ENCODE assay signal across 23 cellular contexts in genomic region chr5:165757756-165758155, GRCh38.
A peak's percentile ranks its signal among the peaks of the same experiment; 100 is the strongest.
DNase-seq lines count a peak whose midpoint lies in the region; ATAC-seq and TF ChIP-seq lines count a peak whose summit lies in the region.
"Had no signal": no experiment of that assay in that cellular context is flagged by ENCODE, and none has a peak within 500 bp of the region (broad histone marks: within the 10 kb centered on the region; RNA-seq: fewer than 3 reads in every experiment).

No MANE protein-coding gene starts in this region.

- intact Hi-C loops in upper lobe of right lung (cut with DNase I), result no loop called here

- no peak overlapping the region for H3K4me3 Mint-ChIP-seq in GM23338
- no peak overlapping the region for H3K4me3 Mint-ChIP-seq in endodermal cell
- no peak overlapping the region for H3K4me3 Mint-ChIP-seq in nephron progenitor cell
- H3K4me3 Mint-ChIP-seq: CD4-positive, alpha-beta memory T cell; HFFc6 had no signal

- 65 to 73% methylated on average over 2 to 3 of the region's 3 CpGs for WGBS in endodermal cell (ENCODE audit: insufficient coverage in 1 of 2, insufficient read length in 1 of 2), 2 experiments

- H3K27ac ChIP-seq in GM23338 (ENCODE audit: low read depth) (no peak overlapping the region), endodermal cell (ENCODE audit: low read depth, low read length) (no peak overlapping the region), upper lobe of right lung (no peak overlapping the region)
- H3K27ac ChIP-seq: A549, BLaER1, RWPE1 had no signal

- H2AFZ ChIP-seq in GM23338, result 0 out of 2 replicates have a peak overlapping the region, but pooled peaks have one; percentile 4

- no peak overlapping the region for H3K9ac ChIP-seq in endodermal cell (ENCODE audit: extremely low read depth, low read length, poor library complexity, severe bottlenecking)
- H3K9ac ChIP-seq: BLaER1, SK-N-SH had no signal

- H3K27me3 ChIP-seq in GM23338 (ENCODE audit: insufficient read depth), result no peaks in the 10 kb centered on the region
- H3K27me3 ChIP-seq in endodermal cell (ENCODE audit: control insufficient read depth, insufficient read depth, low read length, poor library complexity, severe bottlenecking), result no peaks in the 10 kb centered on the region
- H3K27me3 ChIP-seq in upper lobe of right lung, result no peaks in the 10 kb centered on the region
- H3K27me3 ChIP-seq: BLaER1 had no signal

- H3K4me2 ChIP-seq in GM23338, result 0 out of 2 replicates have a peak overlapping the region, but pooled peaks have one; percentile 17
- H3K4me2 ChIP-seq: A549, BLaER1, SK-N-SH had no signal

- H3K36me3 Mint-ChIP-seq in GM23338 (ENCODE audit: low read depth) (peaks cover 4% of the 10 kb centered on the region; the same call in 2 of the 3 replicates), endodermal cell (ENCODE audit: low read depth) (no peaks in the 10 kb centered on the region), nephron progenitor cell (ENCODE audit: low read depth) (no peaks in the 10 kb centered on the region)
- H3K36me3 Mint-ChIP-seq: CD4-positive, alpha-beta memory T cell had no signal

- ATAC-seq in GM23338, result peak; percentile 59
- ATAC-seq in upper lobe of right lung, result no peak
- ATAC-seq in GM18520 (IDR thresholded peaks at IDR 0.05; ENCODE audit: unreplicated experiment), result no peak
- no peak for ATAC-seq in HG03457 (IDR thresholded peaks at IDR 0.05; ENCODE audit: unreplicated experiment)
- ATAC-seq: A549 had no signal

- H3K4me3 ChIP-seq in GM23338 (no peak overlapping the region), endodermal cell (ENCODE audit: low read length) (no peak overlapping the region), upper lobe of right lung (no peak overlapping the region)
- H3K4me3 ChIP-seq: A549, BLaER1 had no signal

- H3K27ac Mint-ChIP-seq in GM23338 (no peak overlapping the region), endodermal cell (peak overlapping the region; percentile 2), nephron progenitor cell (peak overlapping the region; percentile 75)
- H3K27ac Mint-ChIP-seq: CD4-positive, alpha-beta memory T cell; HFFc6 had no signal

- H3K9me2 ChIP-seq in GM23338 (ENCODE audit: insufficient read depth), result no peaks in the 10 kb centered on the region
- H3K9me2 ChIP-seq: SK-N-SH had no signal

- H3K79me2 ChIP-seq in GM23338 (replicated peaks; ENCODE audit: insufficient read depth), result no peaks in the 10 kb centered on the region

- H3K36me3 ChIP-seq in GM23338 (ENCODE audit: insufficient read depth) (no peaks in the 10 kb centered on the region), endodermal cell (ENCODE audit: control insufficient read depth, insufficient read depth, low read length) (no peaks in the 10 kb centered on the region), upper lobe of right lung (no peaks in the 10 kb centered on the region)
- H3K36me3 ChIP-seq: BLaER1 had no signal

- H3K9me3 ChIP-seq in endodermal cell (ENCODE audit: control insufficient read depth, low read length), result no peaks in the 10 kb centered on the region
- no peaks in the 10 kb centered on the region for H3K9me3 ChIP-seq in upper lobe of right lung
- H3K9me3 ChIP-seq: A549, BLaER1, Caco-2, SK-N-SH had no signal

- TF ChIP-seq CTCF in GM23338 (conservative IDR thresholded peaks at IDR 0.05; ENCODE audit: low read depth in 2 of 2), result no peak
- no peak for TF ChIP-seq CTCF in endodermal cell (conservative IDR thresholded peaks at IDR 0.05)
- no peak for TF ChIP-seq CTCF in nephron progenitor cell (IDR thresholded peaks at IDR 0.05)
- TF ChIP-seq CTCF in upper lobe of right lung (IDR thresholded peaks at IDR 0.05), result no peak

- H3F3A ChIP-seq in GM23338 (replicated peaks; ENCODE audit: low read depth), result no peaks in the 10 kb centered on the region

- H3K27me3 Mint-ChIP-seq in GM23338 (ENCODE audit: insufficient read depth, low read depth, poor library complexity) (no peaks in the 10 kb centered on the region), endodermal cell (ENCODE audit: insufficient read depth) (no peaks in the 10 kb centered on the region), nephron progenitor cell (ENCODE audit: low read depth, poor library complexity) (no peaks in the 10 kb centered on the region)
- H3K27me3 Mint-ChIP-seq: CD4-positive, alpha-beta memory T cell had no signal

- H3K4me1 ChIP-seq in GM23338 (ENCODE audit: insufficient read depth) (peaks cover 6% of the 10 kb centered on the region; the same call in 1 of the 2 replicates), endodermal cell (ENCODE audit: control insufficient read depth, insufficient read depth, low read length) (peaks cover 7% of the 10 kb centered on the region), upper lobe of right lung (no peaks in the 10 kb centered on the region)
- H3K4me1 ChIP-seq: A549, BLaER1, Caco-2 had no signal

- H3K9me3 Mint-ChIP-seq in GM23338 (peaks cover 3% of the 10 kb centered on the region; the same call in 1 of the 3 replicates), endodermal cell (no peaks in the 10 kb centered on the region), nephron progenitor cell (no peaks in the 10 kb centered on the region)

- DNase-seq in GM23338 (ENCODE audit: low spot score) (peak; percentile 34), endodermal cell (no peak), nephron progenitor cell (no peak), GM19240 (ENCODE audit: insufficient read length, low spot score) (no peak), upper lobe of right lung (no peak)
- DNase-seq: Caco-2; CD4-positive, alpha-beta memory T cell; H7; HFFc6; KG1; NCI-H1105; NCI-H2081; NCI-H2171; NCI-H345; NCI-H774; NK-92 treated with Interleukin-12 subunit alpha and Interleukin-12 subunit beta, amount 100 ng/mL, for 24 hours; SHP77 treated with DMSO at 0.1 percent for 48 hours; SK-N-SH had no signal

- H3K4me1 Mint-ChIP-seq in GM23338 (peaks cover 7% of the 10 kb centered on the region), endodermal cell (peaks cover 14% of the 10 kb centered on the region), nephron progenitor cell (peaks cover 7% of the 10 kb centered on the region)
- H3K4me1 Mint-ChIP-seq: CD4-positive, alpha-beta memory T cell had no signal

- H4K20me1 ChIP-seq in GM23338 (replicated peaks; ENCODE audit: insufficient read depth), result no peaks in the 10 kb centered on the region
- H4K20me1 ChIP-seq: BLaER1 had no signal

TF ChIP-seq in GM23338, 12 proteins besides CTCF, POLR2A, EP300 and RAD21 (continues in another document):
- TF ChIP-seq, protein P1, sequence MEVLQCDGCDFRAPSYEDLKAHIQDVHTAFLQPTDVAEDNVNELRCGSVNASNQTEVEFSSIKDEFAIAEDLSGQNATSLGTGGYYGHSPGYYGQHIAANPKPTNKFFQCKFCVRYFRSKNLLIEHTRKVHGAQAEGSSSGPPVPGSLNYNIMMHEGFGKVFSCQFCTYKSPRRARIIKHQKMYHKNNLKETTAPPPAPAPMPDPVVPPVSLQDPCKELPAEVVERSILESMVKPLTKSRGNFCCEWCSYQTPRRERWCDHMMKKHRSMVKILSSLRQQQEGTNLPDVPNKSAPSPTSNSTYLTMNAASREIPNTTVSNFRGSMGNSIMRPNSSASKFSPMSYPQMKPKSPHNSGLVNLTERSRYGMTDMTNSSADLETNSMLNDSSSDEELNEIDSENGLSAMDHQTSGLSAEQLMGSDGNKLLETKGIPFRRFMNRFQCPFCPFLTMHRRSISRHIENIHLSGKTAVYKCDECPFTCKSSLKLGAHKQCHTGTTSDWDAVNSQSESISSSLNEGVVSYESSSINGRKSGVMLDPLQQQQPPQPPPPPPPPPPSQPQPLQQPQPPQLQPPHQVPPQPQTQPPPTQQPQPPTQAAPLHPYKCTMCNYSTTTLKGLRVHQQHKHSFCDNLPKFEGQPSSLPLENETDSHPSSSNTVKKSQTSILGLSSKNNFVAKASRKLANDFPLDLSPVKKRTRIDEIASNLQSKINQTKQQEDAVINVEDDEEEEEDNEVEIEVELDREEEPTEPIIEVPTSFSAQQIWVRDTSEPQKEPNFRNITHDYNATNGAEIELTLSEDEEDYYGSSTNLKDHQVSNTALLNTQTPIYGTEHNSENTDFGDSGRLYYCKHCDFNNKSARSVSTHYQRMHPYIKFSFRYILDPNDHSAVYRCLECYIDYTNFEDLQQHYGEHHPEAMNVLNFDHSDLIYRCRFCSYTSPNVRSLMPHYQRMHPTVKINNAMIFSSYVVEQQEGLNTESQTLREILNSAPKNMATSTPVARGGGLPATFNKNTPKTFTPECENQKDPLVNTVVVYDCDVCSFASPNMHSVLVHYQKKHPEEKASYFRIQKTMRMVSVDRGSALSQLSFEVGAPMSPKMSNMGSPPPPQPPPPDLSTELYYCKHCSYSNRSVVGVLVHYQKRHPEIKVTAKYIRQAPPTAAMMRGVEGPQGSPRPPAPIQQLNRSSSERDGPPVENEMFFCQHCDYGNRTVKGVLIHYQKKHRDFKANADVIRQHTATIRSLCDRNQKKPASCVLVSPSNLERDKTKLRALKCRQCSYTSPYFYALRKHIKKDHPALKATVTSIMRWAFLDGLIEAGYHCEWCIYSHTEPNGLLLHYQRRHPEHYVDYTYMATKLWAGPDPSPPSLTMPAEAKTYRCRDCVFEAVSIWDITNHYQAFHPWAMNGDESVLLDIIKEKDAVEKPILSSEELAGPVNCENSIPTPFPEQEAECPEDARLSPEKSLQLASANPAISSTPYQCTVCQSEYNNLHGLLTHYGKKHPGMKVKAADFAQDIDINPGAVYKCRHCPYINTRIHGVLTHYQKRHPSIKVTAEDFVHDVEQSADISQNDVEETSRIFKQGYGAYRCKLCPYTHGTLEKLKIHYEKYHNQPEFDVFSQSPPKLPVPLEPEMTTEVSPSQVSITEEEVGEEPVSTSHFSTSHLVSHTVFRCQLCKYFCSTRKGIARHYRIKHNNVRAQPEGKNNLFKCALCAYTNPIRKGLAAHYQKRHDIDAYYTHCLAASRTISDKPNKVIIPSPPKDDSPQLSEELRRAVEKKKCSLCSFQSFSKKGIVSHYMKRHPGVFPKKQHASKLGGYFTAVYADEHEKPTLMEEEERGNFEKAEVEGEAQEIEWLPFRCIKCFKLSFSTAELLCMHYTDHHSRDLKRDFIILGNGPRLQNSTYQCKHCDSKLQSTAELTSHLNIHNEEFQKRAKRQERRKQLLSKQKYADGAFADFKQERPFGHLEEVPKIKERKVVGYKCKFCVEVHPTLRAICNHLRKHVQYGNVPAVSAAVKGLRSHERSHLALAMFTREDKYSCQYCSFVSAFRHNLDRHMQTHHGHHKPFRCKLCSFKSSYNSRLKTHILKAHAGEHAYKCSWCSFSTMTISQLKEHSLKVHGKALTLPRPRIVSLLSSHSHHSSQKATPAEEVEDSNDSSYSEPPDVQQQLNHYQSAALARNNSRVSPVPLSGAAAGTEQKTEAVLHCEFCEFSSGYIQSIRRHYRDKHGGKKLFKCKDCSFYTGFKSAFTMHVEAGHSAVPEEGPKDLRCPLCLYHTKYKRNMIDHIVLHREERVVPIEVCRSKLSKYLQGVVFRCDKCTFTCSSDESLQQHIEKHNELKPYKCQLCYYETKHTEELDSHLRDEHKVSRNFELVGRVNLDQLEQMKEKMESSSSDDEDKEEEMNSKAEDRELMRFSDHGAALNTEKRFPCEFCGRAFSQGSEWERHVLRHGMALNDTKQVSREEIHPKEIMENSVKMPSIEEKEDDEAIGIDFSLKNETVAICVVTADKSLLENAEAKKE (CRISPR knock-in tag; IDR thresholded peaks at IDR 0.05), result no peak
- no peak for TF ChIP-seq EZH2phosphoT487 (IDR thresholded peaks at IDR 0.05; ENCODE audit: unreplicated experiment)
- TF ChIP-seq EZH2 (IDR thresholded peaks at IDR 0.05; ENCODE audit: low read depth, unreplicated experiment), result no peak
- TF ChIP-seq ZNF114 (CRISPR knock-in tag; IDR thresholded peaks at IDR 0.05), result no peak
